ENCODE assay signal across 1 cellular context in genomic region chr3:42129014-42129953, GRCh38.
TF ChIP-seq lines count a peak whose summit lies in the region.

No MANE protein-coding gene starts in this region.

TF ChIP-seq in HepG2, 621 proteins besides CTCF, POLR2A, EP300 and RAD21 (continued from another document and continues in another):
- TF ChIP-seq ZNF318 (CRISPR knock-in tag; IDR thresholded peaks at IDR 0.05) = no peak
- peak; percentile 77 for TF ChIP-seq FOSL2 (CRISPR knock-in tag; IDR thresholded peaks at IDR 0.05)
- no peak for TF ChIP-seq REPIN1 (CRISPR knock-in tag; IDR thresholded peaks at IDR 0.05; ENCODE audit: borderline replicate concordance, low read depth)
- no peak for TF ChIP-seq ZNF780A (CRISPR knock-in tag; IDR thresholded peaks at IDR 0.05)
- TF ChIP-seq SUZ12 (IDR thresholded peaks at IDR 0.05; ENCODE audit: low read depth, low read length) = no peak
- TF ChIP-seq ZNF383 (CRISPR knock-in tag; IDR thresholded peaks at IDR 0.05; ENCODE audit: borderline replicate concordance) = no peak
- TF ChIP-seq KDM4B (CRISPR knock-in tag; IDR thresholded peaks at IDR 0.05) = no peak
- no peak for TF ChIP-seq TARDBP (CRISPR knock-in tag; IDR thresholded peaks at IDR 0.05)
- no peak for TF ChIP-seq CEBPB (IDR thresholded peaks at IDR 0.05; ENCODE audit: borderline replicate concordance, low read depth, low read length)
- TF ChIP-seq MAF1 (CRISPR knock-in tag; IDR thresholded peaks at IDR 0.05; ENCODE audit: borderline replicate concordance) = no peak
- TF ChIP-seq ZNF232 (CRISPR knock-in tag; IDR thresholded peaks at IDR 0.05; ENCODE audit: borderline replicate concordance) = no peak
- TF ChIP-seq ARID2 (CRISPR knock-in tag; IDR thresholded peaks at IDR 0.05; ENCODE audit: borderline replicate concordance) = no peak
- no peak for TF ChIP-seq NR0B2 (CRISPR knock-in tag; IDR thresholded peaks at IDR 0.05)
- TF ChIP-seq RXRB (CRISPR knock-in tag; IDR thresholded peaks at IDR 0.05; ENCODE audit: borderline replicate concordance) = no peak
- no peak for TF ChIP-seq SP140L (CRISPR knock-in tag; IDR thresholded peaks at IDR 0.05; ENCODE audit: borderline replicate concordance)
- TF ChIP-seq ZNF446 (CRISPR knock-in tag; IDR thresholded peaks at IDR 0.05) = 0 out of 2 replicates have a peak, but pooled peaks have one; percentile 56
- TF ChIP-seq MNT (IDR thresholded peaks at IDR 0.05) = no peak
- no peak for TF ChIP-seq ARNT2 (CRISPR knock-in tag; IDR thresholded peaks at IDR 0.05; ENCODE audit: low read depth)
- 0 out of 2 replicates have a peak, but pooled peaks have one; percentile 26 for TF ChIP-seq ZNF746 (CRISPR knock-in tag; IDR thresholded peaks at IDR 0.05)
- TF ChIP-seq SP5 (CRISPR knock-in tag; IDR thresholded peaks at IDR 0.05; ENCODE audit: borderline replicate concordance, low read depth) = no peak
- 0 out of 2 replicates have a peak, but pooled peaks have one; percentile 4 for TF ChIP-seq KAT7 (CRISPR knock-in tag; IDR thresholded peaks at IDR 0.05; ENCODE audit: borderline replicate concordance)
- no peak for TF ChIP-seq THAP8 (CRISPR knock-in tag; IDR thresholded peaks at IDR 0.05; ENCODE audit: borderline replicate concordance)
- TF ChIP-seq ZFP36L2 (CRISPR knock-in tag; IDR thresholded peaks at IDR 0.05) = no peak
- TF ChIP-seq ZNF230 (CRISPR knock-in tag; IDR thresholded peaks at IDR 0.05) = no peak
- TF ChIP-seq ETS1 (CRISPR knock-in tag; IDR thresholded peaks at IDR 0.05) = no peak
- TF ChIP-seq CENPT (CRISPR knock-in tag; IDR thresholded peaks at IDR 0.05; ENCODE audit: low read depth) = no peak
- no peak for TF ChIP-seq ZBTB8A (CRISPR knock-in tag; IDR thresholded peaks at IDR 0.05; ENCODE audit: borderline replicate concordance, low read depth)
- peak; percentile 40; the same call in 1 of the 3 replicates for TF ChIP-seq MXI1 (IDR thresholded peaks at IDR 0.05; ENCODE audit: borderline replicate concordance, low read depth, low read length)
- TF ChIP-seq FOXA1 (IDR thresholded peaks at IDR 0.05) = no peak
- no peak; the same call in 1 of the 2 replicates for TF ChIP-seq FOXA1 (CRISPR knock-in tag; IDR thresholded peaks at IDR 0.05)
- TF ChIP-seq YEATS2 (CRISPR knock-in tag; IDR thresholded peaks at IDR 0.05; ENCODE audit: borderline replicate concordance) = no peak
- TF ChIP-seq ZBTB25 (CRISPR knock-in tag; IDR thresholded peaks at IDR 0.05) = no peak
- no peak for TF ChIP-seq ZBTB42 (CRISPR knock-in tag; IDR thresholded peaks at IDR 0.05)
- TF ChIP-seq CERS6 (CRISPR knock-in tag; IDR thresholded peaks at IDR 0.05) = no peak
- peak; percentile 53; the same call in 1 of the 2 replicates for TF ChIP-seq RFX1 (IDR thresholded peaks at IDR 0.05)
- no peak for TF ChIP-seq GFI1 (CRISPR knock-in tag; IDR thresholded peaks at IDR 0.05; ENCODE audit: borderline replicate concordance)
- peak; percentile 33; the same call in 1 of the 2 replicates for TF ChIP-seq SALL1 (CRISPR knock-in tag; IDR thresholded peaks at IDR 0.05)
- peak; percentile 53 for TF ChIP-seq TEAD3 (CRISPR knock-in tag; optimal IDR thresholded peaks at IDR 0.05; ENCODE audit: borderline replicate concordance)
- no peak for TF ChIP-seq ZFP91 (CRISPR knock-in tag; IDR thresholded peaks at IDR 0.05; ENCODE audit: borderline replicate concordance)
- no peak for TF ChIP-seq ZNF546 (CRISPR knock-in tag; conservative IDR thresholded peaks at IDR 0.05)
- no peak for TF ChIP-seq HINFP (CRISPR knock-in tag; IDR thresholded peaks at IDR 0.05; ENCODE audit: low read depth)
- peak; percentile 31; the same call in 1 of the 2 replicates for TF ChIP-seq ZBTB33 (CRISPR knock-in tag; IDR thresholded peaks at IDR 0.05)
- no peak for TF ChIP-seq ZNF552 (CRISPR knock-in tag; IDR thresholded peaks at IDR 0.05; ENCODE audit: borderline replicate concordance)
- no peak for TF ChIP-seq MED13 (CRISPR knock-in tag; IDR thresholded peaks at IDR 0.05)
- no peak for TF ChIP-seq ZNF703 (CRISPR knock-in tag; IDR thresholded peaks at IDR 0.05; ENCODE audit: borderline replicate concordance)
- peak; percentile 90; the same call in 1 of the 2 replicates for TF ChIP-seq ZBTB38 (CRISPR knock-in tag; IDR thresholded peaks at IDR 0.05)
